ENCODE assay signal across 27 cellular contexts in genomic region chr2:232265329-232265728, GRCh38.
"Had no signal": no experiment of that assay in that cellular context is flagged by ENCODE, and none has a peak within 500 bp of the region (broad histone marks: within the 10 kb centered on the region; RNA-seq: fewer than 3 reads in every experiment).

No MANE protein-coding gene starts in this region.

- H3K4me3 Mint-ChIP-seq: activated naive CD8-positive, alpha-beta T cell treated with anti-CD3 and anti-CD28 coated beads, Interleukin-2, amount 50 U/mL, for 24 hours; activated T-cell treated with anti-CD3 and anti-CD28 coated beads, Interleukin-2, amount 50 U/mL, for 4 hours; WTC11 had no signal

- H3K36me3 Mint-ChIP-seq: WTC11 had no signal

- DNase-seq: activated CD4-positive, alpha-beta T cell treated with anti-CD3 and anti-CD28 coated beads for 48 hours; activated CD4-positive, alpha-beta T cell treated with anti-CD3 and anti-CD28 coated beads, Interleukin-2, amount 50 U/mL, for 4 hours; activated CD4-positive, CD25-positive, alpha-beta regulatory T cell treated with anti-CD3 and anti-CD28 coated beads, Interleukin-2, amount 50 U/mL, for 72 hours; activated effector memory CD4-positive, alpha-beta T cell treated with anti-CD3 and anti-CD28 coated beads, Interleukin-2, amount 50 U/mL, for 16 hours; activated naive CD4-positive, alpha-beta T cell treated with Interleukin-2 at 50 U/mL for 16 hours; activated naive CD8-positive, alpha-beta T cell treated with anti-CD3 and anti-CD28 coated beads, Interleukin-2, amount 50 U/mL, for 24 hours; activated T-cell treated with anti-CD3 and anti-CD28 coated beads, Interleukin-2, amount 50 U/mL, for 4 hours; amniotic stem cell; body of pancreas; IMR-90; Kasumi-1; KBM-7; NCI-H1048; NCI-H146; NCI-H187 treated with DMSO at 0.1 percent for 48 hours; NCI-H2081 treated with DMSO at 0.1 percent for 48 hours; NCI-H2227 treated with DMSO at 0.1 percent for 48 hours; NCI-H526 treated with DMSO at 0.1 percent for 48 hours; NCI-H82; RPMI8226; T-helper 1 cell had no signal

- ATAC-seq: activated naive CD4-positive, alpha-beta T cell treated with anti-CD3 and anti-CD28 coated beads, Interleukin-2, amount 50 U/mL, for 72 hours; activated naive CD8-positive, alpha-beta T cell treated with anti-CD3 and anti-CD28 coated beads, Interleukin-2, amount 50 U/mL, for 24 hours; activated T-cell treated with anti-CD3 and anti-CD28 coated beads, Interleukin-2, amount 50 U/mL, for 4 hours; body of pancreas; Panc1; Right ventricle myocardium inferior; WTC11 had no signal

- H3K27ac ChIP-seq: ascending aorta, body of pancreas, SK-N-MC had no signal

- H3K27ac Mint-ChIP-seq: activated naive CD4-positive, alpha-beta T cell treated with anti-CD3 and anti-CD28 coated beads, Interleukin-2, amount 50 U/mL, for 72 hours; activated naive CD8-positive, alpha-beta T cell treated with anti-CD3 and anti-CD28 coated beads, Interleukin-2, amount 50 U/mL, for 24 hours; WTC11 had no signal

- H3K4me1 Mint-ChIP-seq: activated naive CD8-positive, alpha-beta T cell treated with anti-CD3 and anti-CD28 coated beads, Interleukin-2, amount 50 U/mL, for 24 hours had no signal

- H3K27me3 ChIP-seq: ascending aorta, body of pancreas had no signal

- H3K9me3 Mint-ChIP-seq: activated naive CD4-positive, alpha-beta T cell treated with anti-CD3 and anti-CD28 coated beads, Interleukin-2, amount 50 U/mL, for 72 hours; activated naive CD8-positive, alpha-beta T cell treated with anti-CD3 and anti-CD28 coated beads, Interleukin-2, amount 50 U/mL, for 24 hours; activated T-cell treated with anti-CD3 and anti-CD28 coated beads, Interleukin-2, amount 50 U/mL, for 4 hours; WTC11 had no signal

- H3K4me1 ChIP-seq: ascending aorta, body of pancreas had no signal

- H3K9me3 ChIP-seq: ascending aorta, body of pancreas had no signal

- H3K27me3 Mint-ChIP-seq: activated naive CD8-positive, alpha-beta T cell treated with anti-CD3 and anti-CD28 coated beads, Interleukin-2, amount 50 U/mL, for 24 hours had no signal

- H3K4me3 ChIP-seq: ascending aorta, body of pancreas, SK-N-MC had no signal
